ENCODE assay signal across 1 cellular context in the genomic region with DNA sequence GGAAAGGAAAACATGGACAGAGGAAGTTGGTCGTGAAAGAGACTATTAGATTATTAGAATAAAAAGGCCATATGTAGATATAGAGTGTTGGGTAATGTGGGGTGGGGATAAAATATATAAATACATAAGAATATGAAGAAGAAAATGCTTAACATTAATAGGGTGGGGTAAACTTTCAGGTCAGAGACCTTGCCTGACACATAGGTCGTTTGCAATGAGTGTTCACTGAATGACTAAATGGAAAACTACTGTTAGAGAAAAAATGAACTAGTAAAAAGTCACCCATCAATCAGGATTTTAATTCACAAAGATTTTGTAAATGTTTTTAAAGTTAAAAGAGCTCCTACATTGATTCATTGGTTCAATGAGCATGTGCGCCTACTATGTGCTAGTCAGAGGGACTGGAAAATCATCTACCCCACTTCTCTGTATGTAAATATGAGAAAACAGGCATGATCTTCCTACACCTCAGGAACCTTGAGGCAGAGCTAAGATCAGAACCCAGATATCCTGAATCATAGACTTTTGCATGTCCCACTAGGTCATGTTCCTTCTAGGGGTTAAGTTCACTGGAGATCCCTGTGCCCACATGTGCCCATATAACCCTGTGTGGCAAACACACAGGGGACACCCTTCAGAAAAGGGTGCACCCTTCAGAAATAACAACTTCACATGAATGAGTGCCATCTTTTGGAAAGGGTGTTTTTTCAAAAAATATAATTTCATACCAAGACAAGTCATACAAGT.
TF ChIP-seq lines count a peak whose summit lies in the region.

No MANE protein-coding gene starts in this region.

TF ChIP-seq in H1, 55 proteins besides CTCF, POLR2A, EP300 and RAD21:
- TF ChIP-seq SP2 (IDR thresholded peaks at IDR 0.05; ENCODE audit: low read length) (no peak), TAF7 (optimal IDR thresholded peaks at IDR 0.05; ENCODE audit: borderline replicate concordance, low read depth, low read length) (no peak), TBP (IDR thresholded peaks at IDR 0.05; ENCODE audit: low read depth, low read length) (no peak), BRCA1 (IDR thresholded peaks at IDR 0.05; ENCODE audit: low read depth, low read length) (no peak), CEBPB (IDR thresholded peaks at IDR 0.05; ENCODE audit: low read depth, low read length) (no peak), HDAC6 (IDR thresholded peaks at IDR 0.05; ENCODE audit: low read depth, low read length) (no peak), KDM1A (IDR thresholded peaks at IDR 0.05; ENCODE audit: borderline replicate concordance, low read length) (no peak), EZH2 (IDR thresholded peaks at IDR 0.05; ENCODE audit: low read depth, low read length, severe bottlenecking) (no peak), SIX5 (IDR thresholded peaks at IDR 0.05; ENCODE audit: low read depth, low read length) (no peak), EGR1 (IDR thresholded peaks at IDR 0.05; ENCODE audit: borderline replicate concordance, low read depth, low read length) (no peak), ASH2L (IDR thresholded peaks at IDR 0.05; ENCODE audit: low read length) (no peak), PHF8 (conservative IDR thresholded peaks at IDR 0.05; ENCODE audit: low read depth, low read length) (no peak), POU5F1 (IDR thresholded peaks at IDR 0.05; ENCODE audit: low read depth, low read length) (no peak), SUZ12 (IDR thresholded peaks at IDR 0.05; ENCODE audit: low read length) (no peak)
- TF ChIP-seq, protein P1, sequence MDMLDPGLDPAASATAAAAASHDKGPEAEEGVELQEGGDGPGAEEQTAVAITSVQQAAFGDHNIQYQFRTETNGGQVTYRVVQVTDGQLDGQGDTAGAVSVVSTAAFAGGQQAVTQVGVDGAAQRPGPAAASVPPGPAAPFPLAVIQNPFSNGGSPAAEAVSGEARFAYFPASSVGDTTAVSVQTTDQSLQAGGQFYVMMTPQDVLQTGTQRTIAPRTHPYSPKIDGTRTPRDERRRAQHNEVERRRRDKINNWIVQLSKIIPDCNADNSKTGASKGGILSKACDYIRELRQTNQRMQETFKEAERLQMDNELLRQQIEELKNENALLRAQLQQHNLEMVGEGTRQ (IDR thresholded peaks at IDR 0.05; ENCODE audit: low read length): no peak
